8 cellular contexts compared by ENCODE assay signal in genomic region chr4:174282836-174283506, GRCh38. TPM values are rescaled to one million over a fixed set of nuclear protein-coding genes. Genes with fewer than 3 reads are reported as not detected.
DNase-seq lines count a peak whose midpoint lies in the region; ATAC-seq and TF ChIP-seq lines count a peak whose summit lies in the region.

No MANE protein-coding gene starts in this region.

- H3K9me3 Mint-ChIP-seq in activated naive CD4-positive, alpha-beta T cell treated with anti-CD3 and anti-CD28 coated beads, Interleukin-2, amount 50 U/mL, for 72 hours, result peaks cover 0 to 3% of the 10 kb centered on the region in 2 donors

- peaks cover 12 to 30% of the 10 kb centered on the region in 2 donors for H3K36me3 Mint-ChIP-seq in activated naive CD4-positive, alpha-beta T cell treated with anti-CD3 and anti-CD28 coated beads, Interleukin-2, amount 50 U/mL, for 72 hours

- peak overlapping the region; percentile 97 to 98 for H3K27ac Mint-ChIP-seq in activated naive CD4-positive, alpha-beta T cell treated with anti-CD3 and anti-CD28 coated beads, Interleukin-2, amount 50 U/mL, for 72 hours

- ATAC-seq in HG02623 (IDR thresholded peaks at IDR 0.05; ENCODE audit: unreplicated experiment), result peak; percentile 99
- peak; percentile 96 for ATAC-seq in SK-N-SH treated with all-trans-retinoic acid at 6 μM for 48 hours
- ATAC-seq in activated naive CD4-positive, alpha-beta T cell treated with anti-CD3 and anti-CD28 coated beads, Interleukin-2, amount 50 U/mL, for 72 hours, result peak; percentile 98

- DNase-seq in GM04504 (ENCODE audit: low read depth), result peak; percentile 86
- DNase-seq in NCI-H1092 (lab: John Stamatoyannopoulos, UW), result peak; percentile 81
- peak; percentile 68 to 81 for DNase-seq in activated naive CD4-positive, alpha-beta T cell treated with anti-CD3 and anti-CD28 coated beads, Interleukin-2, amount 50 U/mL, for 72 hours (ENCODE audit: low spot score in 2 of 2)
- peak; percentile 96 for DNase-seq in globus pallidus (ENCODE audit: low spot score)
- DNase-seq in non-pigmented ciliary epithelial cell (ENCODE audit: low read depth), result peak; percentile 86
- peak; percentile 99 for DNase-seq in superior temporal gyrus (ENCODE audit: extremely low spot score)

TF ChIP-seq in SK-N-SH treated with all-trans-retinoic acid at 6 μM for 48 hours, 23 proteins besides CTCF, POLR2A, EP300 and RAD21:
- TF ChIP-seq ZFP3 (CRISPR knock-in tag; IDR thresholded peaks at IDR 0.05) (no peak), ESRRG (CRISPR knock-in tag; IDR thresholded peaks at IDR 0.05) (no peak), PATZ1 (CRISPR knock-in tag; IDR thresholded peaks at IDR 0.05; ENCODE audit: borderline replicate concordance) (no peak), ZFP30 (CRISPR knock-in tag; IDR thresholded peaks at IDR 0.05) (no peak), ARNTL (CRISPR knock-in tag; IDR thresholded peaks at IDR 0.05; ENCODE audit: borderline replicate concordance, low read depth) (no peak), ZNF565 (CRISPR knock-in tag; conservative IDR thresholded peaks at IDR 0.05; ENCODE audit: low read depth) (no peak), RARB (CRISPR knock-in tag; IDR thresholded peaks at IDR 0.05) (no peak), ZNF70 (CRISPR knock-in tag; IDR thresholded peaks at IDR 0.05) (no peak), OSR1 (CRISPR knock-in tag; IDR thresholded peaks at IDR 0.05) (no peak), CSDC2 (CRISPR knock-in tag; IDR thresholded peaks at IDR 0.05) (no peak), POU6F1 (CRISPR knock-in tag; IDR thresholded peaks at IDR 0.05; ENCODE audit: borderline replicate concordance, low read depth) (no peak), GLIS3 (CRISPR knock-in tag; IDR thresholded peaks at IDR 0.05) (no peak), TSHZ2 (CRISPR knock-in tag; IDR thresholded peaks at IDR 0.05) (no peak), TCF4 (CRISPR knock-in tag; IDR thresholded peaks at IDR 0.05; ENCODE audit: borderline replicate concordance) (no peak), ZNF8 (CRISPR knock-in tag; IDR thresholded peaks at IDR 0.05) (no peak), SNAI2 (CRISPR knock-in tag; IDR thresholded peaks at IDR 0.05) (no peak), CSRNP3 (CRISPR knock-in tag; IDR thresholded peaks at IDR 0.05) (no peak), TOX (CRISPR knock-in tag; IDR thresholded peaks at IDR 0.05; ENCODE audit: borderline replicate concordance) (no peak), PPARA (CRISPR knock-in tag; IDR thresholded peaks at IDR 0.05; ENCODE audit: borderline replicate concordance) (no peak), CREB5 (CRISPR knock-in tag; IDR thresholded peaks at IDR 0.05; ENCODE audit: low read depth) (no peak)

RNA-seq across cellular contexts. Expression of gene FBXO8, which starts 0.5 kb away (rescaled TPM):
- 10 to 100 TPM in 1 of 2 donors, 1 to 10 TPM in 1; 6.4 to 12.4 TPM for total RNA-seq in activated naive CD4-positive, alpha-beta T cell treated with anti-CD3 and anti-CD28 coated beads, Interleukin-2, amount 50 U/mL, for 72 hours

RNA-seq across cellular contexts. Expression of gene CEP44, which starts 0.7 kb away (rescaled TPM):
- total RNA-seq in activated naive CD4-positive, alpha-beta T cell treated with anti-CD3 and anti-CD28 coated beads, Interleukin-2, amount 50 U/mL, for 72 hours, result 10 to 100 TPM; 23.1 to 39.0 TPM

Comparison
In these comparisons a context has a peak if more than half of its experiments do, and no peak if none do; other contexts are left out.
1. Peak in every context shown above with its lines: DNase-seq and ATAC-seq.